Comparison of ENCODE assay signal across 8 cellular contexts in the genomic region with DNA sequence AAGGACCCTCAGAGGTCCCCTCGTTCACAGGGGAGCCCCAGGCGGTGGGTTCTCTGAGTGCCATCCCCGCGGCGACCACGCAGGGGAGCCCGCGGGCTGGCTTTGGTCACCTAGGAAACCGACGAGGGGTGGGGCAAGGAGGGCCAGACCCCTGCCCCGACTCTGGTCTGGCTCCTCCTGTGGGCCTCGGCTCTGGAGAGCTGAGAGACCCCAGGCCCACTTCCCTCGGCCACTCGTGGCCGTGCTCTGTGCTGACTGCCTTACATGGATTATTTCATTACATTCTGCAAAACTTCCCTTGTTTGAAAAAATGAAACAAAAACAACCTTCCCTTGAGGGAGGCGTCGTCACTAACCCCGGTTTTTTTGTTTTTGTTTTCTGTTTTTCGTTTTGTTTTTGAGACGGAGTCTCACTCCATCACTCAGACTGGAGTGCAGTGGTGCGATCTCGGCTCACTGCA.
DNase-seq lines count a peak whose midpoint lies in the region; ATAC-seq lines count a peak whose summit lies in the region.

No MANE protein-coding gene starts in this region.

- no peaks in the 10 kb centered on the region for H3K9me3 ChIP-seq in SK-N-MC (ENCODE audit: low read depth, low read length)

- no peaks in the 10 kb centered on the region for H3K36me3 ChIP-seq in SK-N-MC (ENCODE audit: insufficient read depth, low read length)

- peak; percentile 72 for ATAC-seq in HG03039 (IDR thresholded peaks at IDR 0.05; ENCODE audit: unreplicated experiment)
- peak; percentile 78 for ATAC-seq in activated naive CD8-positive, alpha-beta T cell treated with anti-CD3 and anti-CD28 coated beads, Interleukin-2, amount 50 U/mL, for 24 hours
- ATAC-seq in HG02610 (IDR thresholded peaks at IDR 0.05; ENCODE audit: unreplicated experiment): no peak

- H3K27ac Mint-ChIP-seq in activated naive CD8-positive, alpha-beta T cell treated with anti-CD3 and anti-CD28 coated beads, Interleukin-2, amount 50 U/mL, for 24 hours: peak overlapping the region; percentile 71

- peaks cover 3% of the 10 kb centered on the region for H3K27me3 Mint-ChIP-seq in activated naive CD8-positive, alpha-beta T cell treated with anti-CD3 and anti-CD28 coated beads, Interleukin-2, amount 50 U/mL, for 24 hours

- peaks cover 7% of the 10 kb centered on the region for H3K9me3 Mint-ChIP-seq in activated naive CD8-positive, alpha-beta T cell treated with anti-CD3 and anti-CD28 coated beads, Interleukin-2, amount 50 U/mL, for 24 hours

- peak; percentile 59 for DNase-seq in NCI-H1436 (lab: John Stamatoyannopoulos, UW)
- no peak for DNase-seq in NCI-H1436 treated with DMSO at 0.1 percent for 48 hours (lab: John Stamatoyannopoulos, UW)
- DNase-seq in SK-N-MC (ENCODE audit: low read depth, low spot score): no peak
- DNase-seq in activated naive CD8-positive, alpha-beta T cell treated with anti-CD3 and anti-CD28 coated beads, Interleukin-2, amount 50 U/mL, for 24 hours: peak; percentile 79
- peak; percentile 91 for DNase-seq in iPS-NIHi7 (ENCODE audit: extremely low spot score)
- DNase-seq in stimulated activated CD4-positive, alpha-beta T cell treated with anti-CD3 and anti-CD28 coated beads, Interleukin-15, amount 100 ng/mL, for 48 hours (ENCODE audit: low read depth in 2 of 2): peak; percentile 39 to 66

- no peak overlapping the region for H3K27ac ChIP-seq in SK-N-MC

- H3K4me1 Mint-ChIP-seq in activated naive CD8-positive, alpha-beta T cell treated with anti-CD3 and anti-CD28 coated beads, Interleukin-2, amount 50 U/mL, for 24 hours: peaks cover 36% of the 10 kb centered on the region

- H3K4me3 ChIP-seq in SK-N-MC: peak overlapping the region; percentile 71

- peak overlapping the region; percentile 82 for H3K4me3 Mint-ChIP-seq in activated naive CD8-positive, alpha-beta T cell treated with anti-CD3 and anti-CD28 coated beads, Interleukin-2, amount 50 U/mL, for 24 hours

- H3K36me3 Mint-ChIP-seq in activated naive CD8-positive, alpha-beta T cell treated with anti-CD3 and anti-CD28 coated beads, Interleukin-2, amount 50 U/mL, for 24 hours (ENCODE audit: low read depth): no peaks in the 10 kb centered on the region

- no peak overlapping the region for H3K9ac ChIP-seq in SK-N-MC (ENCODE audit: insufficient read length)

Comparison
In these comparisons a context has a peak if more than half of its experiments do, and no peak if none do; other contexts are left out.
1. DNase-seq: peak in NCI-H1436 (single experiment), activated naive CD8-positive, alpha-beta T cell treated with anti-CD3 and anti-CD28 coated beads, Interleukin-2, amount 50 U/mL, for 24 hours (single experiment), iPS-NIHi7 (single experiment) and stimulated activated CD4-positive, alpha-beta T cell treated with anti-CD3 and anti-CD28 coated beads, Interleukin-15, amount 100 ng/mL, for 48 hours (2 of 2); none in NCI-H1436 treated with DMSO at 0.1 percent for 48 hours (single experiment) and SK-N-MC (single experiment).